1 cellular context compared by ENCODE assay signal in genomic region chr9:38642951-38643350, GRCh38.
TF ChIP-seq lines count a peak whose summit lies in the region.

No MANE protein-coding gene starts in this region.

TF ChIP-seq in GM23338, 12 proteins besides CTCF, POLR2A, EP300 and RAD21 (continued from another document):
- TF ChIP-seq EZH2phosphoT487 (IDR thresholded peaks at IDR 0.05; ENCODE audit: unreplicated experiment) (no peak), POLR2AphosphoS5 (IDR thresholded peaks at IDR 0.05; ENCODE audit: low read depth) (no peak), EZH2 (IDR thresholded peaks at IDR 0.05; ENCODE audit: low read depth, unreplicated experiment) (no peak)
TF ChIP-seq in GM23338: peak in this region for 0.
